1 cellular context compared by ENCODE assay signal in genomic region chr2:197310271-197310939, GRCh38.
TF ChIP-seq lines count a peak whose summit lies in the region.

TSS of gene ANKRD44 (minus strand) at chr2:197310780. CDS start at chr2:197310604, 176 bp downstream.

TF ChIP-seq in HepG2, 621 proteins besides CTCF, POLR2A, EP300 and RAD21 (continued from another document and continues in another):
- no peak for TF ChIP-seq ZBTB33 (CRISPR knock-in tag; IDR thresholded peaks at IDR 0.05)
- TF ChIP-seq IRX3 (CRISPR knock-in tag; IDR thresholded peaks at IDR 0.05; ENCODE audit: borderline replicate concordance, low read depth), result no peak
- TF ChIP-seq ZNF142 (CRISPR knock-in tag; IDR thresholded peaks at IDR 0.05), result 0 out of 2 replicates have a peak, but pooled peaks have one; percentile 59
- 0 out of 2 replicates have a peak, but pooled peaks have one; percentile 38 for TF ChIP-seq ZNF343 (CRISPR knock-in tag; IDR thresholded peaks at IDR 0.05)
- TF ChIP-seq ZNF792 (CRISPR knock-in tag; IDR thresholded peaks at IDR 0.05), result 0 out of 2 replicates have a peak, but pooled peaks have one; percentile 38
- TF ChIP-seq TBX2 (CRISPR knock-in tag; IDR thresholded peaks at IDR 0.05; ENCODE audit: borderline replicate concordance), result peak; percentile 25; the same call in 1 of the 2 replicates
- peak; percentile 25; the same call in 1 of the 2 replicates for TF ChIP-seq MYC (CRISPR knock-in tag; IDR thresholded peaks at IDR 0.05; ENCODE audit: borderline replicate concordance)
- TF ChIP-seq HNRNPL (IDR thresholded peaks at IDR 0.05; ENCODE audit: low read depth, low read length), result no peak
- peak; percentile 27; the same call in 1 of the 2 replicates for TF ChIP-seq ZFX (CRISPR knock-in tag; IDR thresholded peaks at IDR 0.05; ENCODE audit: low read depth)
- no peak for TF ChIP-seq ZNF703 (CRISPR knock-in tag; IDR thresholded peaks at IDR 0.05; ENCODE audit: borderline replicate concordance)
- TF ChIP-seq ZNF687 (CRISPR knock-in tag; IDR thresholded peaks at IDR 0.05), result peak; percentile 70
- TF ChIP-seq SP140L (CRISPR knock-in tag; IDR thresholded peaks at IDR 0.05; ENCODE audit: borderline replicate concordance), result no peak
- 0 out of 2 replicates have a peak, but pooled peaks have one; percentile 37 for TF ChIP-seq ZNF274 (CRISPR knock-in tag; IDR thresholded peaks at IDR 0.05)
- TF ChIP-seq KDM4B (CRISPR knock-in tag; IDR thresholded peaks at IDR 0.05), result no peak
- 0 out of 2 replicates have a peak, but pooled peaks have one; percentile 44 for TF ChIP-seq CSRNP1 (CRISPR knock-in tag; IDR thresholded peaks at IDR 0.05)
- TF ChIP-seq SAP130 (CRISPR knock-in tag; IDR thresholded peaks at IDR 0.05; ENCODE audit: low read depth), result peak; percentile 58; the same call in 1 of the 2 replicates
- TF ChIP-seq CCAR2 (optimal IDR thresholded peaks at IDR 0.05; ENCODE audit: low read depth, low read length), result no peak
- no peak for TF ChIP-seq AFF4 (CRISPR knock-in tag; IDR thresholded peaks at IDR 0.05)
- no peak for TF ChIP-seq THYN1 (CRISPR knock-in tag; IDR thresholded peaks at IDR 0.05; ENCODE audit: borderline replicate concordance, low read depth)
- peak; percentile 30; the same call in 1 of the 2 replicates for TF ChIP-seq ZNF446 (CRISPR knock-in tag; IDR thresholded peaks at IDR 0.05)
- peak; percentile 67; the same call in 1 of the 2 replicates for TF ChIP-seq ZNF563 (CRISPR knock-in tag; IDR thresholded peaks at IDR 0.05)
- 0 out of 2 replicates have a peak, but pooled peaks have one; percentile 34 for TF ChIP-seq ZBTB20 (CRISPR knock-in tag; IDR thresholded peaks at IDR 0.05; ENCODE audit: borderline replicate concordance, low read depth)
- no peak for TF ChIP-seq ATF5 (CRISPR knock-in tag; IDR thresholded peaks at IDR 0.05; ENCODE audit: low read depth)
- no peak for TF ChIP-seq ZKSCAN5 (CRISPR knock-in tag; IDR thresholded peaks at IDR 0.05)
- TF ChIP-seq ESRRA (CRISPR knock-in tag; IDR thresholded peaks at IDR 0.05; ENCODE audit: low read depth), result 0 out of 2 replicates have a peak, but pooled peaks have one; percentile 23
- no peak for TF ChIP-seq ZEB1 (IDR thresholded peaks at IDR 0.05; ENCODE audit: insufficient replicate concordance, low read depth)
- no peak for TF ChIP-seq ZSCAN21 (CRISPR knock-in tag; IDR thresholded peaks at IDR 0.05; ENCODE audit: borderline replicate concordance)
- TF ChIP-seq LBX2 (CRISPR knock-in tag; IDR thresholded peaks at IDR 0.05; ENCODE audit: borderline replicate concordance), result no peak
- no peak for TF ChIP-seq ATF7 (IDR thresholded peaks at IDR 0.05)
- TF ChIP-seq ATF7 (CRISPR knock-in tag; IDR thresholded peaks at IDR 0.05), result 0 out of 2 replicates have a peak, but pooled peaks have one; percentile 30
- TF ChIP-seq SALL2 (CRISPR knock-in tag; IDR thresholded peaks at IDR 0.05), result no peak
- TF ChIP-seq MTF2 (CRISPR knock-in tag; IDR thresholded peaks at IDR 0.05; ENCODE audit: borderline replicate concordance), result peak; percentile 76; the same call in 1 of the 2 replicates
- 0 out of 2 replicates have a peak, but pooled peaks have one; percentile 29 for TF ChIP-seq MLXIP (CRISPR knock-in tag; IDR thresholded peaks at IDR 0.05; ENCODE audit: borderline replicate concordance)
- TF ChIP-seq ZNF556 (CRISPR knock-in tag; IDR thresholded peaks at IDR 0.05; ENCODE audit: borderline replicate concordance), result 0 out of 2 replicates have a peak, but pooled peaks have one; percentile 26
